1 cellular context compared by ENCODE assay signal in the genomic region with DNA sequence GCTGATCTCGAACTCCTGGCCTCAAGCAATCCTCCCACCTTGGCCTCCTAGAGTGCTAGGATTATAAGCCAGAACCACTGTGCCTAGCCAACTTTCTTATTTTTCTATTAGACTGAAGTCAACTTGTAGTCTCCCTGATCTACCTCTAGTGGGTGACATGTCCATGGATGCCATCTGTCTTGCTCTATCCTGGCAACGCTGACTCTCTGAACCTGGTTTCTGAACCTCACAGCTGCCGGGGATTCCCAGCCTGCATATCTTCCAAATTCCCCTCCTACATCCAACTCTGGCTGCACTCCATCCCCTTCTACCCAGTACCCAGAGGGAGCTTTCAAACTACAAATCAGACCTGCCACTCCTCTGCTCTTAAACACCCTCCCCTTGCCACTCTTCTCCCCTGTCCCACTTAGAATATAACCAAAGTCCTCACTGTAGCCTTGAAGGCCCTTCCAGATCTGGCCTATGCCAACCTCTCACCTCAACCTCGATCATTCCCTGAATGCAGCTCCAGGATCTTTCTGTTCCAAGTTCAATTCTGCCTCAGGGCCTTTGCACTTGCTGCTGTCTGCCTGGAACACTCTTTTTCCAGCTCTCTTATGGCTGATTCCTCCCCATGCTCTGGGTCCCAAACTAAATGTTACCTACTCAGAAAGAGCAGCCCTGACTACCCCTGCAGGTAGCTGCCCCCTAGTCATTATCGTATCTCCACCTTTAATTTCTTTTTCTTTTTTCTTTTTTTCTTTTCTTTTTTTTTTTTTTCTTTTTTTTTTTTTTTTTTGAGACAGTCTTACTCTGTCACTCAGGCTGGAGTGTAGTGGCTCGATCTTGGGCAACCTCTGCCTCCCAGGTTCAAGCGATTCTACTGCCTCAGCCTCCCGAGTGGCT.
TF ChIP-seq lines count a peak whose summit lies in the region.

No MANE protein-coding gene starts in this region.

TF ChIP-seq in A549, 52 proteins besides CTCF, POLR2A, EP300 and RAD21 (continued from another document):
- TF ChIP-seq, protein P1, sequence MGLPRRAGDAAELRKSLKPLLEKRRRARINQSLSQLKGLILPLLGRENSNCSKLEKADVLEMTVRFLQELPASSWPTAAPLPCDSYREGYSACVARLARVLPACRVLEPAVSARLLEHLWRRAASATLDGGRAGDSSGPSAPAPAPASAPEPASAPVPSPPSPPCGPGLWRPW (IDR thresholded peaks at IDR 0.05), result no peak
- no peak for TF ChIP-seq FOSB (CRISPR knock-in tag; IDR thresholded peaks at IDR 0.05)
- no peak for TF ChIP-seq ZC3H11A (IDR thresholded peaks at IDR 0.05)
